In genomic region chr3:37863552-37863865, GRCh38 we compare ENCODE assay signal across 10 cellular contexts. TPM values are rescaled to one million over a fixed set of nuclear protein-coding genes. Genes with fewer than 3 reads are reported as not detected.
DNase-seq lines count a peak whose midpoint lies in the region; ATAC-seq and TF ChIP-seq lines count a peak whose summit lies in the region.
"Had no signal": no experiment of that assay in that cellular context is flagged by ENCODE, and none has a peak within 500 bp of the region (broad histone marks: within the 10 kb centered on the region; RNA-seq: fewer than 3 reads in every experiment).

No MANE protein-coding gene starts in this region.

- H3K36me3 ChIP-seq in gastroesophageal sphincter (no peaks in the 10 kb centered on the region), sigmoid colon (no peaks in the 10 kb centered on the region)

- H3K27me3 Mint-ChIP-seq in Calu3 (ENCODE audit: unreplicated experiment) (no peaks in the 10 kb centered on the region), WTC11 (ENCODE audit: low read depth) (peaks cover 21% of the 10 kb centered on the region)

- CTCF ChIA-PET in Calu3 (lab: Charles Lee) (interaction anchor here (0.7 to 1.1 kb wide), 3 partner anchors 8 to 104 kb away, joined by 3 to 6 read pairs (median 3); no protein-coding TSS in a partner anchor), WTC11 (lab: Charles Lee) (interaction anchor here (1.3 to 1.5 kb wide), 3 partner anchors 9 to 111 kb away, joined by 5 to 8 read pairs (median 5); no protein-coding TSS in a partner anchor)

- intact Hi-C loops in Calu3 (cut with micrococcal nuclease; ENCODE audit: unreplicated experiment) (no loop called here), sigmoid colon (cut with DNase I) (no loop called here)

- peaks cover 32% of the 10 kb centered on the region for H3K36me3 Mint-ChIP-seq in Calu3 (ENCODE audit: insufficient read depth, unreplicated experiment)
- peaks cover 7% of the 10 kb centered on the region for H3K36me3 Mint-ChIP-seq in WTC11

- H3K4me3 Mint-ChIP-seq in Calu3 (ENCODE audit: low read depth, unreplicated experiment): peak overlapping the region; percentile 95
- peak overlapping the region; percentile 92 for H3K4me3 Mint-ChIP-seq in WTC11

- TF ChIP-seq POLR2A in gastroesophageal sphincter (IDR thresholded peaks at IDR 0.05) (no peak), sigmoid colon (IDR thresholded peaks at IDR 0.05) (no peak)

- 30 to 80% methylated on average over 1 to 2 of the region's 6 CpGs for WGBS in gastroesophageal sphincter (ENCODE audit: low coverage in 1 of 2), 2 donors
- 24 to 43% methylated on average over 6 of the region's 6 CpGs for WGBS in sigmoid colon, 2 donors

- H3K4me1 ChIP-seq in gastroesophageal sphincter (peaks cover 6 to 61% (median 8%) of the 10 kb centered on the region in 3 donors), sigmoid colon (peaks cover 0 to 44% (median 33%) of the 10 kb centered on the region in 4 donors)

- H3K4me3 ChIP-seq in gastroesophageal sphincter (peak overlapping the region; percentile 41 to 82), sigmoid colon (peak overlapping the region in 3 of 4 donors; percentile 82 to 92 (median 84))

- no peaks in the 10 kb centered on the region for H3K9me3 ChIP-seq in gastroesophageal sphincter
- H3K9me3 ChIP-seq in sigmoid colon: peaks cover 0 to 3% (median 0%) of the 10 kb centered on the region in 4 donors

- TF ChIP-seq CTCF in Calu3 (IDR thresholded peaks at IDR 0.05; ENCODE audit: unreplicated experiment): no peak
- no peak for TF ChIP-seq CTCF in WTC11 (IDR thresholded peaks at IDR 0.05)
- TF ChIP-seq CTCF in gastroesophageal sphincter (IDR thresholded peaks at IDR 0.05): no peak
- no peak for TF ChIP-seq CTCF in sigmoid colon (IDR thresholded peaks at IDR 0.05)

- H3K9me3 Mint-ChIP-seq in Calu3 (ENCODE audit: low read depth, unreplicated experiment) (no peaks in the 10 kb centered on the region), WTC11 (peaks cover 4% of the 10 kb centered on the region)

- no peak for TF ChIP-seq EP300 in gastroesophageal sphincter (IDR thresholded peaks at IDR 0.05)
- TF ChIP-seq EP300 in sigmoid colon (IDR thresholded peaks at IDR 0.05): no peak

- H3K27ac ChIP-seq in gastroesophageal sphincter (peak overlapping the region; percentile 58 to 88 (median 86)), sigmoid colon (peak overlapping the region; percentile 78 to 94 (median 88))
- H3K27ac ChIP-seq: KMS-11 had no signal

- POLR2A ChIA-PET in WTC11 (lab: Charles Lee): no interaction called here

- H3K4me1 Mint-ChIP-seq in Calu3 (ENCODE audit: low read depth, unreplicated experiment) (peaks cover 41% of the 10 kb centered on the region), WTC11 (peaks cover 40% of the 10 kb centered on the region)

- H3K27me3 ChIP-seq in gastroesophageal sphincter (no peaks in the 10 kb centered on the region), sigmoid colon (no peaks in the 10 kb centered on the region)

- H3K27ac Mint-ChIP-seq in Calu3 (ENCODE audit: unreplicated experiment) (peak overlapping the region; percentile 79), WTC11 (no peak overlapping the region; the same call in 1 of the 2 replicates)

- no TSS peak for BruUV-seq in Calu3 (replicated peaks; lab: Mats Ljungman, UMichigan)

- DNase-seq in Calu3 (no peak), WTC11 (ENCODE audit: low spot score) (no peak), sigmoid colon (no peak), NCI-H2196 treated with DMSO at 0.1 percent for 48 hours (lab: John Stamatoyannopoulos, UW; ENCODE audit: unreplicated experiment) (no peak), NCI-H1092 treated with DMSO at 0.1 percent for 48 hours (lab: John Stamatoyannopoulos, UW) (no peak)
- DNase-seq: activated T-cell treated with anti-CD3 and anti-CD28 coated beads, Interleukin-2, amount 50 U/mL, for 48 hours had no signal

- no peak for ATAC-seq in WTC11
- no peak for ATAC-seq in gastroesophageal sphincter
- no peak for ATAC-seq in HG03159 (IDR thresholded peaks at IDR 0.05; ENCODE audit: unreplicated experiment)
- ATAC-seq in GM21515 (IDR thresholded peaks at IDR 0.05; ENCODE audit: unreplicated experiment): no peak

TF ChIP-seq in WTC11, 78 proteins besides CTCF, POLR2A, EP300 and RAD21:
- no peak for TF ChIP-seq ZNF219 (CRISPR knock-in tag; IDR thresholded peaks at IDR 0.05; ENCODE audit: borderline replicate concordance)
- TF ChIP-seq ZNF232 (CRISPR knock-in tag; IDR thresholded peaks at IDR 0.05): no peak
- TF ChIP-seq ZNF416 (CRISPR knock-in tag; IDR thresholded peaks at IDR 0.05): no peak
- no peak for TF ChIP-seq USF2 (CRISPR knock-in tag; IDR thresholded peaks at IDR 0.05)

RNA-seq across cellular contexts. Expression of gene CTDSPL, which starts 1.8 kb away (rescaled TPM):
- total RNA-seq in Calu3 (2022) (55.2 and 81.9 TPM in 2 replicates), WTC11 (2021) (28.0 to 41.2 TPM (median 28.6 TPM) in 3 replicates), gastroesophageal sphincter (10 to 100 TPM; 33.4 to 72.6 (median 54.0) TPM), sigmoid colon (10 to 100 TPM; 46.3 to 69.1 (median 60.5) TPM)
- polyA plus RNA-seq in sigmoid colon: 10 to 100 TPM; 19.1 to 22.8 (median 22.7) TPM
